In the genomic region with DNA sequence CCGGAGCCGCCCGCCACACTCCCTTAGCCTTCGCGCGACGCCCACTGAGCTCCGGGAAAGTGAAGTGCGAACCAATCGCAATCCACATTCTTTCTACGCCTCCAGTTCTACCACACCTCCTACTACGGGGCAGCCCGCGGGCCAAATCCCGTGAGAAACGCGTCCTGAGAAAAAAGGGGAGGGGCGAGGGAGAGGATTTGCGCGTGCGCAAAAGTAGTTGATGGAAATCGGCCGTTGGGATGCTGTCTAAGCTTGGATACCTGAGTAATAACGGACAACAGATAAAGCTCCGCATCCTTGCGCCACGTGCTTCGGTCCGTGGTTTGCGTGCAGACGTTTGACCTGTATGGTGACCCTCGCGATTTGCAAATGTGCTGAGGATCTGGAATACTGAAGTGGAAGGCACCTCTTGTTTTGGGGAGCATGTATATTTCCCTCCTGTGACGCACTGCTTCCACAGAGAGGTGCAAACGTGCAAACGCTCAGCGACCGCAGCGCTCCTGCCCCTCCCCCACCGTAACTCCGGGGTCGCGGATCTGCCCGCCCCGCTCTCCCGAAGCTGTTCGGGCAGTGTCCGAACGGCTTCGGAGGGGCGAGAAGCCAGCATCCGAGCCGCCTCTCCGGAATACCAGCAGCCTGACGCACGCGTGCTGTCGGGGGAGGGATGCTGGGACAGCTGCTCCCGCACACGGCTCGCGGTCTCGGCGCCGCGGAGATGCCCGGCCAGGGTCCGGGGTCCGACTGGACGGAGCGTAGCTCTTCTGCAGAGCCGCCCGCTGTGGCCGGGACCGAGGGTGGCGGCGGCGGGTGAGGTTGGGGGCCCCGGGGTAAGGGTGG, we compare ENCODE assay signal across 1 cellular context.
TF ChIP-seq lines count a peak whose summit lies in the region.

A gene with protein sequence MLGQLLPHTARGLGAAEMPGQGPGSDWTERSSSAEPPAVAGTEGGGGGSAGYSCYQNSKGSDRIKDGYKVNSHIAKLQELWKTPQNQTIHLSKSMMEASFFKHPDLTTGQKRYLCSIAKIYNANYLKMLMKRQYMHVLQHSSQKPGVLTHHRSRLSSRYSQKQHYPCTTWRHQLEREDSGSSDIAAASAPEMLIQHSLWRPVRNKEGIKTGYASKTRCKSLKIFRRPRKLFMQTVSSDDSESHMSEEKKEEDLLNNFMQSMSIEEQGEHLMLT (plus strand): TSS at position 634 of the 837 bp plus-strand sequence. CDS start 31 bp downstream, at position 665.
GPN3 (minus strand) TSS at position 46 of the 837 bp plus-strand sequence. CDS start 54 bp downstream, outside the sequence.

TF ChIP-seq in K562, 482 proteins besides CTCF, POLR2A, EP300 and RAD21 (continued from another document and continues in another):
- no peak for TF ChIP-seq MITF (IDR thresholded peaks at IDR 0.05)
- TF ChIP-seq EWSR1 (IDR thresholded peaks at IDR 0.05; ENCODE audit: borderline replicate concordance, low read depth, partially characterized antibody): no peak
- TF ChIP-seq DNMT1 (IDR thresholded peaks at IDR 0.05): no peak; the same call in 1 of the 2 replicates
- no peak for TF ChIP-seq SRSF3 (IDR thresholded peaks at IDR 0.05; ENCODE audit: insufficient read depth, low read length)
- TF ChIP-seq CHD4 (IDR thresholded peaks at IDR 0.05; ENCODE audit: insufficient read depth, insufficient replicate concordance, low read depth, low read length, poor library complexity, severe bottlenecking): no peak
- TF ChIP-seq NR2F6 (CRISPR knock-in tag; IDR thresholded peaks at IDR 0.05): no peak
- TF ChIP-seq AFF1 (IDR thresholded peaks at IDR 0.05; ENCODE audit: low read depth in 1 of 2, partially characterized antibody in 2 of 2): peak in 1 of 2 experiments; percentile 51
- TF ChIP-seq ZNF785 (CRISPR knock-in tag; IDR thresholded peaks at IDR 0.05): no peak
- TF ChIP-seq, protein P1, sequence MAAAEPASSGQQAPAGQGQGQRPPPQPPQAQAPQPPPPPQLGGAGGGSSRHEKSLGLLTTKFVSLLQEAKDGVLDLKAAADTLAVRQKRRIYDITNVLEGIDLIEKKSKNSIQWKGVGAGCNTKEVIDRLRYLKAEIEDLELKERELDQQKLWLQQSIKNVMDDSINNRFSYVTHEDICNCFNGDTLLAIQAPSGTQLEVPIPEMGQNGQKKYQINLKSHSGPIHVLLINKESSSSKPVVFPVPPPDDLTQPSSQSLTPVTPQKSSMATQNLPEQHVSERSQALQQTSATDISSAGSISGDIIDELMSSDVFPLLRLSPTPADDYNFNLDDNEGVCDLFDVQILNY (CRISPR knock-in tag; IDR thresholded peaks at IDR 0.05): no peak
- peak; percentile 41 for TF ChIP-seq DACH1 (IDR thresholded peaks at IDR 0.05; ENCODE audit: partially characterized antibody)
- TF ChIP-seq PHF21A (IDR thresholded peaks at IDR 0.05; ENCODE audit: borderline replicate concordance, low read depth): no peak
- no peak for TF ChIP-seq SMAD3 (CRISPR knock-in tag; conservative IDR thresholded peaks at IDR 0.05)
- TF ChIP-seq CREB1 (IDR thresholded peaks at IDR 0.05): peak; percentile 54
- peak; percentile 66; the same call in 1 of the 2 replicates for TF ChIP-seq CREB1 (CRISPR knock-in tag; IDR thresholded peaks at IDR 0.05)
- peak; percentile 73 to 74 for TF ChIP-seq TBL1XR1 (IDR thresholded peaks at IDR 0.05; ENCODE audit: low read length in 2 of 2)
- TF ChIP-seq GATA2 (CRISPR knock-in tag; IDR thresholded peaks at IDR 0.05): peak; percentile 20; the same call in 1 of the 2 replicates
- no peak for TF ChIP-seq ZBTB17 (CRISPR knock-in tag; IDR thresholded peaks at IDR 0.05)
- peak; percentile 93 for TF ChIP-seq RBFOX2 (IDR thresholded peaks at IDR 0.05; ENCODE audit: low read depth, low read length)
- no peak; the same call in 1 of the 2 replicates for TF ChIP-seq REST (CRISPR knock-in tag; IDR thresholded peaks at IDR 0.05; ENCODE audit: low read depth)
- TF ChIP-seq WHSC1 (IDR thresholded peaks at IDR 0.05; ENCODE audit: low read length): no peak
- no peak for TF ChIP-seq FOXJ2 (tag; IDR thresholded peaks at IDR 0.05)
- no peak for TF ChIP-seq MTA2 (IDR thresholded peaks at IDR 0.05; ENCODE audit: low read depth)
- TF ChIP-seq RBM22 (IDR thresholded peaks at IDR 0.05; ENCODE audit: low read depth, low read length, poor library complexity, severe bottlenecking): no peak
- TF ChIP-seq ZBTB9 (CRISPR knock-in tag; IDR thresholded peaks at IDR 0.05): no peak
- TF ChIP-seq ZNF282 (CRISPR knock-in tag; IDR thresholded peaks at IDR 0.05): no peak; the same call in 1 of the 2 replicates
- TF ChIP-seq, protein P2, sequence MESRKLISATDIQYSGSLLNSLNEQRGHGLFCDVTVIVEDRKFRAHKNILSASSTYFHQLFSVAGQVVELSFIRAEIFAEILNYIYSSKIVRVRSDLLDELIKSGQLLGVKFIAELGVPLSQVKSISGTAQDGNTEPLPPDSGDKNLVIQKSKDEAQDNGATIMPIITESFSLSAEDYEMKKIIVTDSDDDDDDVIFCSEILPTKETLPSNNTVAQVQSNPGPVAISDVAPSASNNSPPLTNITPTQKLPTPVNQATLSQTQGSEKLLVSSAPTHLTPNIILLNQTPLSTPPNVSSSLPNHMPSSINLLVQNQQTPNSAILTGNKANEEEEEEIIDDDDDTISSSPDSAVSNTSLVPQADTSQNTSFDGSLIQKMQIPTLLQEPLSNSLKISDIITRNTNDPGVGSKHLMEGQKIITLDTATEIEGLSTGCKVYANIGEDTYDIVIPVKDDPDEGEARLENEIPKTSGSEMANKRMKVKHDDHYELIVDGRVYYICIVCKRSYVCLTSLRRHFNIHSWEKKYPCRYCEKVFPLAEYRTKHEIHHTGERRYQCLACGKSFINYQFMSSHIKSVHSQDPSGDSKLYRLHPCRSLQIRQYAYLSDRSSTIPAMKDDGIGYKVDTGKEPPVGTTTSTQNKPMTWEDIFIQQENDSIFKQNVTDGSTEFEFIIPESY (CRISPR knock-in tag; IDR thresholded peaks at IDR 0.05): peak; percentile 34; the same call in 1 of the 2 replicates
- no peak for TF ChIP-seq PHB (CRISPR knock-in tag; IDR thresholded peaks at IDR 0.05)
- peak; percentile 80 for TF ChIP-seq FIP1L1 (IDR thresholded peaks at IDR 0.05; ENCODE audit: low read depth, low read length, poor library complexity, severe bottlenecking)
- TF ChIP-seq ZBTB34 (CRISPR knock-in tag; IDR thresholded peaks at IDR 0.05): no peak
- no peak for TF ChIP-seq ZNF146 (CRISPR knock-in tag; IDR thresholded peaks at IDR 0.05; ENCODE audit: unreplicated experiment)
- TF ChIP-seq, protein P3, sequence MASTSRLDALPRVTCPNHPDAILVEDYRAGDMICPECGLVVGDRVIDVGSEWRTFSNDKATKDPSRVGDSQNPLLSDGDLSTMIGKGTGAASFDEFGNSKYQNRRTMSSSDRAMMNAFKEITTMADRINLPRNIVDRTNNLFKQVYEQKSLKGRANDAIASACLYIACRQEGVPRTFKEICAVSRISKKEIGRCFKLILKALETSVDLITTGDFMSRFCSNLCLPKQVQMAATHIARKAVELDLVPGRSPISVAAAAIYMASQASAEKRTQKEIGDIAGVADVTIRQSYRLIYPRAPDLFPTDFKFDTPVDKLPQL (IDR thresholded peaks at IDR 0.05; ENCODE audit: extremely low read depth, insufficient read length): no peak
